Comparison of ENCODE assay signal across 23 cellular contexts in the genomic region with DNA sequence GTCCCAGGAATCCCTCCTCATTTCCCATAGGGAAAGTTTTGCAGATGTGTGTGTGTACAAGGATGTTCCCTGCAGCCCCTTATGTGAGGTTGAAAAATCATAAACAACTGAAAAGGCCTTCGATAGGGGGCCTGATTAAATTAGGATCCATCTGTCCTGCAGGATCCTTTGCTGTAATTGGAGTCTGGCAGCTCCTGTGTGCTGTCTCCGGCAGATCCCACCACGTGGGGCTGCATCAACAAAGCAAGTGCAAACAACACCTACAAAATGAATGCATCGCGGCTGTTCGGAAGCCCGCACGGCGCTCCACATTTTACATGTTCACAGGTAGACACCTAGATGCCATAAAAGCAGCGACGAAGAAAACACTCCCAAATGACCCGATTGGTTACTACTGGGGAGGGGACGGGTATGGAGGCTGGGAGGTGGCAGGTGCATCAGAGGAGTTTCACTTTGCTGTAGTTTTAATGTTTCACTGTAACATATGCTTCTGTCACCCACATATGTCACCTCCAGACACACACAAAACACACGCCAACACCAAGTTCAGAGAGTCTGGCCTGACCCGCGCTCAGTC. TPM values are rescaled to one million over a fixed set of nuclear protein-coding genes. Genes with fewer than 3 reads are reported as not detected.
DNase-seq lines count a peak whose midpoint lies in the region; ATAC-seq and TF ChIP-seq lines count a peak whose summit lies in the region.
"Had no signal": no experiment of that assay in that cellular context is flagged by ENCODE, and none has a peak within 500 bp of the region (broad histone marks: within the 10 kb centered on the region; RNA-seq: fewer than 3 reads in every experiment).

No MANE protein-coding gene starts in this region.

- TF ChIP-seq CTCF in neural progenitor cell (IDR thresholded peaks at IDR 0.05) = no peak

- no peaks in the 10 kb centered on the region for H3K36me3 ChIP-seq in neural progenitor cell
- H3K36me3 ChIP-seq: gastroesophageal sphincter, tibial artery, WERI-Rb-1 had no signal

- H3K79me2 ChIP-seq in neural progenitor cell (ENCODE audit: low read depth) = no peaks in the 10 kb centered on the region

- H3K27ac ChIP-seq in neural progenitor cell = no peak overlapping the region
- H3K27ac ChIP-seq: gastroesophageal sphincter, HL-60, tibial artery, WERI-Rb-1 had no signal

- H3K9me3 Mint-ChIP-seq in neural progenitor cell = no peaks in the 10 kb centered on the region
- H3K9me3 Mint-ChIP-seq in stimulated activated naive CD8-positive, alpha-beta T cell treated with anti-CD3 and anti-CD28 coated beads, Interleukin-15, amount 100 ng/mL, for 72 hours = no peaks in the 10 kb centered on the region
- H3K9me3 Mint-ChIP-seq: CD4-positive, alpha-beta T cell; naive B cell; T-helper 2 cell treated with Interferon-gamma antibody and Interleukin-4, amounts not matched to agents 5 μg/mL and 100 μg/mL, for 36 hours had no signal

- peaks cover 58% of the 10 kb centered on the region for H3K4me1 Mint-ChIP-seq in neural progenitor cell
- H3K4me1 Mint-ChIP-seq in stimulated activated naive CD8-positive, alpha-beta T cell treated with anti-CD3 and anti-CD28 coated beads, Interleukin-15, amount 100 ng/mL, for 72 hours = no peaks in the 10 kb centered on the region

- ATAC-seq in stimulated activated naive CD8-positive, alpha-beta T cell treated with anti-CD3 and anti-CD28 coated beads, Interleukin-15, amount 100 ng/mL, for 72 hours = no peak
- ATAC-seq: gastroesophageal sphincter, left ventricle myocardium superior had no signal

- peak; percentile 12 to 61 (median 28) for DNase-seq in NCI-H1417 (lab: John Stamatoyannopoulos, UW)
- no peak for DNase-seq in NCI-H1417 treated with DMSO at 0.1 percent for 48 hours (lab: John Stamatoyannopoulos, UW)
- peak; percentile 29 for DNase-seq in DMS153 treated with DMSO at 0.1 percent for 48 hours (lab: John Stamatoyannopoulos, UW; ENCODE audit: unreplicated experiment)
- DNase-seq in NCI-H748 (lab: John Stamatoyannopoulos, UW; ENCODE audit: unreplicated experiment) = peak; percentile 79
- no peak for DNase-seq in neural progenitor cell (ENCODE audit: low spot score)
- DNase-seq in NCI-H1436 treated with DMSO at 0.1 percent for 48 hours (lab: John Stamatoyannopoulos, UW) = no peak
- no peak for DNase-seq in SHP77 treated with DMSO at 0.1 percent for 48 hours (lab: John Stamatoyannopoulos, UW)
- DNase-seq in stimulated activated naive CD8-positive, alpha-beta T cell treated with anti-CD3 and anti-CD28 coated beads, Interleukin-15, amount 100 ng/mL, for 72 hours = no peak
- DNase-seq: activated CD4-positive, alpha-beta T cell treated with anti-CD3 and anti-CD28 coated beads, Interleukin-2, amount 50 U/mL, for 1 hour; activated naive CD4-positive, alpha-beta T cell; activated T-cell treated with anti-CD3 and anti-CD28 coated beads, Interleukin-2, amount 50 U/mL, for 48 hours; CD4-positive, alpha-beta T cell; cerebellar nuclear complex; DMS53; left ventricle myocardium superior; naive B cell; NCI-H2029 treated with DMSO at 0.1 percent for 48 hours; tibial artery; WERI-Rb-1 had no signal

- peaks cover 35% of the 10 kb centered on the region for H3K4me1 ChIP-seq in neural progenitor cell
- H3K4me1 ChIP-seq: tibial artery had no signal

- peak overlapping the region; percentile 21 for H3K4me2 ChIP-seq in neural progenitor cell

- no peaks in the 10 kb centered on the region for H3K27me3 ChIP-seq in neural progenitor cell
- H3K27me3 ChIP-seq: gastroesophageal sphincter had no signal

- no peaks in the 10 kb centered on the region for H4K20me1 ChIP-seq in neural progenitor cell (ENCODE audit: low read depth)

- H3K27me3 Mint-ChIP-seq in neural progenitor cell (ENCODE audit: insufficient read depth, low read depth) = peaks cover 19% of the 10 kb centered on the region
- no peaks in the 10 kb centered on the region for H3K27me3 Mint-ChIP-seq in stimulated activated naive CD8-positive, alpha-beta T cell treated with anti-CD3 and anti-CD28 coated beads, Interleukin-15, amount 100 ng/mL, for 72 hours
- H3K27me3 Mint-ChIP-seq: CD4-positive, alpha-beta T cell had no signal

- peak overlapping the region; percentile 35 for H3K4me3 Mint-ChIP-seq in neural progenitor cell
- no peak overlapping the region for H3K4me3 Mint-ChIP-seq in stimulated activated naive CD8-positive, alpha-beta T cell treated with anti-CD3 and anti-CD28 coated beads, Interleukin-15, amount 100 ng/mL, for 72 hours
- H3K4me3 Mint-ChIP-seq: CD4-positive, alpha-beta T cell; T-helper 2 cell treated with Interferon-gamma antibody and Interleukin-4, amounts not matched to agents 5 μg/mL and 100 μg/mL, for 36 hours had no signal

- H2AFZ ChIP-seq in neural progenitor cell (replicated peaks) = no peak overlapping the region

- peaks cover 27% of the 10 kb centered on the region for H3F3A ChIP-seq in neural progenitor cell (ENCODE audit: low read depth)

- no peaks in the 10 kb centered on the region for H3K9me3 ChIP-seq in neural progenitor cell (ENCODE audit: low read depth)
- H3K9me3 ChIP-seq: gastroesophageal sphincter, tibial artery had no signal

- H3K36me3 Mint-ChIP-seq in neural progenitor cell = no peaks in the 10 kb centered on the region
- H3K36me3 Mint-ChIP-seq: naive B cell had no signal

- H3K9ac ChIP-seq in neural progenitor cell = no peak overlapping the region

- no peak overlapping the region for H3K4me3 ChIP-seq in neural progenitor cell
- H3K4me3 ChIP-seq: gastroesophageal sphincter, GM23338, tibial artery had no signal

- H3K27ac Mint-ChIP-seq in neural progenitor cell = peak overlapping the region; percentile 44
- peak overlapping the region in 1 of 2 donors; percentile 20 for H3K27ac Mint-ChIP-seq in stimulated activated naive CD8-positive, alpha-beta T cell treated with anti-CD3 and anti-CD28 coated beads, Interleukin-15, amount 100 ng/mL, for 72 hours
- H3K27ac Mint-ChIP-seq: CD4-positive, alpha-beta T cell; GM23338; T-helper 2 cell treated with Interferon-gamma antibody and Interleukin-4, amounts not matched to agents 5 μg/mL and 100 μg/mL, for 36 hours had no signal

RNA-seq across cellular contexts. Expression of a gene that starts 52.2 kb away (rescaled TPM):
- 0.19 and 0.40 TPM in 2 replicates for total RNA-seq in neural progenitor cell (ENCODE audit: low replicate concordance)

Comparison
In these comparisons a context has a peak if more than half of its experiments do, and no peak if none do; other contexts are left out.
1. DNase-seq: peak in NCI-H1417 (3 of 3), DMS153 treated with DMSO at 0.1 percent for 48 hours (single experiment) and NCI-H748 (single experiment); none in NCI-H1417 treated with DMSO at 0.1 percent for 48 hours (single experiment), neural progenitor cell (single experiment), NCI-H1436 treated with DMSO at 0.1 percent for 48 hours (single experiment), SHP77 treated with DMSO at 0.1 percent for 48 hours (single experiment) and stimulated activated naive CD8-positive, alpha-beta T cell treated with anti-CD3 and anti-CD28 coated beads, Interleukin-15, amount 100 ng/mL, for 72 hours (0 of 2).